1 cellular context compared by ENCODE assay signal in the genomic region with DNA sequence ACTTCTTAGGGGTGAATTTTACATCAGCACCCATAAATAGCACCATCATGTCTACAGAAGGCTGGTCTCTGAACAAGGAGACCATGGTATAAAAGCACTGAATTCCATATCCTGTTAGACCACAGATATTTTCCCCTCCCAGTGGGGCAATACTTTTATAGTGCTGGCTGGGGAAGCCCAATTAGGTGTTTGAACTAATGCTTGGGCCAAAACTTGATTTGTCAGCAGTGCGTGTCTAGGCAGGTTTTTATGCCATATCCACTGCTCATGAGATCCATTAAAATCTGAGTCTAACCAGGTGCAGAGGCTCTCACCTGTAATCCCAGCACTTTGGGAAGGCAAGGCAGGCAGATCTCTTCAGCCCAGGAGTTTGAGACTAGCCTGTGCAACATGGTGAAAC.
TF ChIP-seq lines count a peak whose summit lies in the region.

No MANE protein-coding gene starts in this region.

TF ChIP-seq in GM23338, 12 proteins besides CTCF, POLR2A, EP300 and RAD21 (continued from another document):
- TF ChIP-seq, protein P1, sequence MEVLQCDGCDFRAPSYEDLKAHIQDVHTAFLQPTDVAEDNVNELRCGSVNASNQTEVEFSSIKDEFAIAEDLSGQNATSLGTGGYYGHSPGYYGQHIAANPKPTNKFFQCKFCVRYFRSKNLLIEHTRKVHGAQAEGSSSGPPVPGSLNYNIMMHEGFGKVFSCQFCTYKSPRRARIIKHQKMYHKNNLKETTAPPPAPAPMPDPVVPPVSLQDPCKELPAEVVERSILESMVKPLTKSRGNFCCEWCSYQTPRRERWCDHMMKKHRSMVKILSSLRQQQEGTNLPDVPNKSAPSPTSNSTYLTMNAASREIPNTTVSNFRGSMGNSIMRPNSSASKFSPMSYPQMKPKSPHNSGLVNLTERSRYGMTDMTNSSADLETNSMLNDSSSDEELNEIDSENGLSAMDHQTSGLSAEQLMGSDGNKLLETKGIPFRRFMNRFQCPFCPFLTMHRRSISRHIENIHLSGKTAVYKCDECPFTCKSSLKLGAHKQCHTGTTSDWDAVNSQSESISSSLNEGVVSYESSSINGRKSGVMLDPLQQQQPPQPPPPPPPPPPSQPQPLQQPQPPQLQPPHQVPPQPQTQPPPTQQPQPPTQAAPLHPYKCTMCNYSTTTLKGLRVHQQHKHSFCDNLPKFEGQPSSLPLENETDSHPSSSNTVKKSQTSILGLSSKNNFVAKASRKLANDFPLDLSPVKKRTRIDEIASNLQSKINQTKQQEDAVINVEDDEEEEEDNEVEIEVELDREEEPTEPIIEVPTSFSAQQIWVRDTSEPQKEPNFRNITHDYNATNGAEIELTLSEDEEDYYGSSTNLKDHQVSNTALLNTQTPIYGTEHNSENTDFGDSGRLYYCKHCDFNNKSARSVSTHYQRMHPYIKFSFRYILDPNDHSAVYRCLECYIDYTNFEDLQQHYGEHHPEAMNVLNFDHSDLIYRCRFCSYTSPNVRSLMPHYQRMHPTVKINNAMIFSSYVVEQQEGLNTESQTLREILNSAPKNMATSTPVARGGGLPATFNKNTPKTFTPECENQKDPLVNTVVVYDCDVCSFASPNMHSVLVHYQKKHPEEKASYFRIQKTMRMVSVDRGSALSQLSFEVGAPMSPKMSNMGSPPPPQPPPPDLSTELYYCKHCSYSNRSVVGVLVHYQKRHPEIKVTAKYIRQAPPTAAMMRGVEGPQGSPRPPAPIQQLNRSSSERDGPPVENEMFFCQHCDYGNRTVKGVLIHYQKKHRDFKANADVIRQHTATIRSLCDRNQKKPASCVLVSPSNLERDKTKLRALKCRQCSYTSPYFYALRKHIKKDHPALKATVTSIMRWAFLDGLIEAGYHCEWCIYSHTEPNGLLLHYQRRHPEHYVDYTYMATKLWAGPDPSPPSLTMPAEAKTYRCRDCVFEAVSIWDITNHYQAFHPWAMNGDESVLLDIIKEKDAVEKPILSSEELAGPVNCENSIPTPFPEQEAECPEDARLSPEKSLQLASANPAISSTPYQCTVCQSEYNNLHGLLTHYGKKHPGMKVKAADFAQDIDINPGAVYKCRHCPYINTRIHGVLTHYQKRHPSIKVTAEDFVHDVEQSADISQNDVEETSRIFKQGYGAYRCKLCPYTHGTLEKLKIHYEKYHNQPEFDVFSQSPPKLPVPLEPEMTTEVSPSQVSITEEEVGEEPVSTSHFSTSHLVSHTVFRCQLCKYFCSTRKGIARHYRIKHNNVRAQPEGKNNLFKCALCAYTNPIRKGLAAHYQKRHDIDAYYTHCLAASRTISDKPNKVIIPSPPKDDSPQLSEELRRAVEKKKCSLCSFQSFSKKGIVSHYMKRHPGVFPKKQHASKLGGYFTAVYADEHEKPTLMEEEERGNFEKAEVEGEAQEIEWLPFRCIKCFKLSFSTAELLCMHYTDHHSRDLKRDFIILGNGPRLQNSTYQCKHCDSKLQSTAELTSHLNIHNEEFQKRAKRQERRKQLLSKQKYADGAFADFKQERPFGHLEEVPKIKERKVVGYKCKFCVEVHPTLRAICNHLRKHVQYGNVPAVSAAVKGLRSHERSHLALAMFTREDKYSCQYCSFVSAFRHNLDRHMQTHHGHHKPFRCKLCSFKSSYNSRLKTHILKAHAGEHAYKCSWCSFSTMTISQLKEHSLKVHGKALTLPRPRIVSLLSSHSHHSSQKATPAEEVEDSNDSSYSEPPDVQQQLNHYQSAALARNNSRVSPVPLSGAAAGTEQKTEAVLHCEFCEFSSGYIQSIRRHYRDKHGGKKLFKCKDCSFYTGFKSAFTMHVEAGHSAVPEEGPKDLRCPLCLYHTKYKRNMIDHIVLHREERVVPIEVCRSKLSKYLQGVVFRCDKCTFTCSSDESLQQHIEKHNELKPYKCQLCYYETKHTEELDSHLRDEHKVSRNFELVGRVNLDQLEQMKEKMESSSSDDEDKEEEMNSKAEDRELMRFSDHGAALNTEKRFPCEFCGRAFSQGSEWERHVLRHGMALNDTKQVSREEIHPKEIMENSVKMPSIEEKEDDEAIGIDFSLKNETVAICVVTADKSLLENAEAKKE (CRISPR knock-in tag; IDR thresholded peaks at IDR 0.05): no peak
- no peak for TF ChIP-seq JUNB (IDR thresholded peaks at IDR 0.05; ENCODE audit: unreplicated experiment)
- no peak for TF ChIP-seq NANOG (IDR thresholded peaks at IDR 0.05; ENCODE audit: borderline replicate concordance)
- no peak for TF ChIP-seq POLR2AphosphoS5 (IDR thresholded peaks at IDR 0.05; ENCODE audit: low read depth)
